Comparison of ENCODE assay signal across 20 cellular contexts in the genomic region with DNA sequence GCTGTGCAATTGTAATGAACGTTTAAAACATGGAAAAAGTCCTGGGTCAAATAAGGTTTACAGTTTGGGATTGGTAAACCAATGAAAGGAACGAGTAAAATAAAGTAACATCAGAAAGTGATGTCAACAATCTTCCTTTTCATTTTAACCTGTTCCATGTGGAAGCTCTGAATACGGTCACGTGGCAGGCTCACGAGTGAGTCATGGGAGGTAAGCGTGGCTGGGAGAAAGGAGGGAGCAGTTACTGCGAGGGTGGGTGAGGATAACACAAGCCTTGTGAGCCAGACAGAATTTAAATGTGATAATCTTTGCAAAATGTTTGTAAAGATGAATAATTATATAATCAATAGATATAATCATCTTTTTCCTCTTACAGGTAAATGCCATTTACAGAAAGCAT.
DNase-seq lines count a peak whose midpoint lies in the region; ATAC-seq, FAIRE-seq and TF ChIP-seq lines count a peak whose summit lies in the region.
"Had no signal": no experiment of that assay in that cellular context is flagged by ENCODE, and none has a peak within 500 bp of the region (broad histone marks: within the 10 kb centered on the region; RNA-seq: fewer than 3 reads in every experiment).

No MANE protein-coding gene starts in this region.

- no peak overlapping the region for H3K4me3 ChIP-seq in GM23248
- H3K4me3 ChIP-seq in fibroblast of mammary gland (ENCODE audit: control insufficient read depth, low read depth, low read length) = no peak overlapping the region
- H3K4me3 ChIP-seq: GM12878 had no signal

- no peak overlapping the region for H3K27ac ChIP-seq in GM23248
- H3K27ac ChIP-seq in RWPE1 = no peak overlapping the region

- FAIRE-seq in urothelium cell line (lab: Jason Lieb, UNC) = no peak
- FAIRE-seq: GM12878, GM19239, H1 had no signal

- H4K20me1 ChIP-seq in GM23248 (ENCODE audit: insufficient read depth) = no peaks in the 10 kb centered on the region

- H3K4me1 ChIP-seq in GM23248 (ENCODE audit: insufficient read depth) = no peaks in the 10 kb centered on the region

- no peaks in the 10 kb centered on the region for H3K9me2 ChIP-seq in GM23248 (ENCODE audit: insufficient read depth)

- no peak for ATAC-seq in GM18868 (IDR thresholded peaks at IDR 0.05; ENCODE audit: unreplicated experiment)
- ATAC-seq: GM12878 had no signal

- H3K9ac ChIP-seq in GM23248 = no peak overlapping the region

- POLR2A ChIA-PET in RWPE1 (lab: Yijun Ruan, JAX; ENCODE audit: low non-redundant PET) = no interaction called here

- no peak overlapping the region for H3K4me2 ChIP-seq in GM23248 (ENCODE audit: unreplicated experiment)

- H3K27me3 ChIP-seq in GM23248 (replicated peaks; ENCODE audit: insufficient read depth) = 0 out of 2 replicates have a peak, but pooled peaks cover 1% of the 10 kb centered on the region

- CTCF ChIA-PET in RWPE1 (lab: Yijun Ruan, JAX) = interaction anchor here (0.6 to 0.7 kb wide), 3 partner anchors 34 to 1170 kb away, joined by 3 to 4 read pairs (median 3); no protein-coding TSS in a partner anchor

- DNase-seq in GM23248 (peak; percentile 2), RWPE1 (ENCODE audit: low spot score) (peak; percentile 11), fibroblast of mammary gland (ENCODE audit: low read depth) (peak; percentile 15), urothelium cell line (ENCODE audit: low spot score) (peak; percentile 16), mucosa of gallbladder (ENCODE audit: low spot score) (no peak), NCI-H128 (lab: John Stamatoyannopoulos, UW; ENCODE audit: unreplicated experiment) (no peak)
- DNase-seq: AML-193, COR-L47, DMS153, NCI-H1105 treated with DMSO at 0.1 percent for 48 hours, NCI-H187 treated with DMSO at 0.1 percent for 48 hours, NCI-H2227 treated with DMSO at 0.1 percent for 48 hours, NCI-H524, NCI-H82, OCI-M1, SIG-M5 had no signal

- H3K9me3 ChIP-seq in GM23248 (ENCODE audit: low read depth) = no peaks in the 10 kb centered on the region

- H3F3A ChIP-seq in GM23248 (ENCODE audit: insufficient read depth) = no peaks in the 10 kb centered on the region

- in situ Hi-C loops in GM23248 (cut with MboI) = no loop called here

- 21 to 27% methylated on average over 7 of the region's 7 CpGs for WGBS in GM23248 (ENCODE audit: low coverage in 1 of 2, low lambda C conversion rate in 2 of 2, missing lambda C conversion rate in 2 of 2), 2 experiments

- no peak overlapping the region for H2AFZ ChIP-seq in GM23248

- TF ChIP-seq CTCF in RWPE1 (conservative IDR thresholded peaks at IDR 0.05; ENCODE audit: low read depth) (no peak), fibroblast of mammary gland (conservative IDR thresholded peaks at IDR 0.05; ENCODE audit: control insufficient read depth, insufficient read depth, low read depth, low read length) (no peak)

- H3K36me3 ChIP-seq in GM23248 (ENCODE audit: low read depth) = no peaks in the 10 kb centered on the region

- no peaks in the 10 kb centered on the region for H3K79me2 ChIP-seq in GM23248 (ENCODE audit: insufficient read depth)

Comparison
In these comparisons a context has a peak if more than half of its experiments do, and no peak if none do; other contexts are left out.
1. DNase-seq: peak in GM23248 (single experiment), RWPE1 (single experiment), fibroblast of mammary gland (single experiment) and urothelium cell line (single experiment); none in mucosa of gallbladder (single experiment) and NCI-H128 (single experiment).